13 cellular contexts compared by ENCODE assay signal in genomic region chr4:119536572-119537528, GRCh38.
DNase-seq lines count a peak whose midpoint lies in the region; ATAC-seq and TF ChIP-seq lines count a peak whose summit lies in the region.
"Had no signal": no experiment of that assay in that cellular context is flagged by ENCODE, and none has a peak within 500 bp of the region (broad histone marks: within the 10 kb centered on the region; RNA-seq: fewer than 3 reads in every experiment).

No MANE protein-coding gene starts in this region.

- no peaks in the 10 kb centered on the region for H3K79me2 ChIP-seq in DOHH2 (ENCODE audit: control insufficient read depth, low read length)

- H3K9me3 ChIP-seq in DOHH2 (ENCODE audit: control insufficient read depth, insufficient read depth, low read length): no peaks in the 10 kb centered on the region; the same call in 1 of the 2 replicates

- no peaks in the 10 kb centered on the region for H3K27me3 ChIP-seq in DOHH2 (ENCODE audit: control insufficient read depth, low read length)

- no peak overlapping the region for H3K4me3 Mint-ChIP-seq in T-cell
- H3K4me3 Mint-ChIP-seq: activated T-cell treated with anti-CD3 and anti-CD28 coated beads, Interleukin-2, amount 50 U/mL, for 4 hours had no signal

- H3K4me2 ChIP-seq in DOHH2 (ENCODE audit: low read length): 0 out of 2 replicates have a peak overlapping the region, but pooled peaks have one; percentile 1

- no peak overlapping the region for H3K4me3 ChIP-seq in DOHH2 (ENCODE audit: low read length)

- ATAC-seq in T-cell (replicated peaks in 1 of 4): no peak
- ATAC-seq: activated T-cell treated with anti-CD3 and anti-CD28 coated beads, Interleukin-2, amount 50 U/mL, for 4 hours had no signal

- H3K36me3 ChIP-seq in DOHH2 (ENCODE audit: control insufficient read depth, low read length): no peaks in the 10 kb centered on the region

- H3K4me1 Mint-ChIP-seq in T-cell: no peaks in the 10 kb centered on the region

- POLR2A ChIA-PET in T-cell (lab: Charles Lee): no interaction called here

- no peak for TF ChIP-seq CTCF in DOHH2 (IDR thresholded peaks at IDR 0.05; ENCODE audit: low read depth, low read length, poor library complexity, severe bottlenecking)

- CTCF ChIA-PET in T-cell (lab: Charles Lee): interaction anchor here in 1 of 2 donors (0.5 kb wide), 1 partner anchor 8 kb away, joined by 3 read pairs; no protein-coding TSS in a partner anchor

- H4K20me1 ChIP-seq in DOHH2 (ENCODE audit: control insufficient read depth, insufficient read depth, low read depth, low read length): no peaks in the 10 kb centered on the region

- peaks cover 12% of the 10 kb centered on the region for H3K4me1 ChIP-seq in DOHH2 (ENCODE audit: control insufficient read depth, low read length)

- no peaks in the 10 kb centered on the region for H3K27me3 Mint-ChIP-seq in T-cell

- DNase-seq in HCEC 1CT (peak; percentile 57), amniotic epithelial cell (ENCODE audit: low read depth) (peak; percentile 88), kidney tubule cell (ENCODE audit: low spot score) (peak; percentile 9), NCI-H2107 (lab: John Stamatoyannopoulos, UW) (no peak), T-cell (no peak), DMS153 (lab: John Stamatoyannopoulos, UW) (no peak), kidney glomerular epithelial cell (lab: John Stamatoyannopoulos, UW) (no peak)
- DNase-seq: activated T-cell treated with anti-CD3 and anti-CD28 coated beads, Interleukin-2, amount 50 U/mL, for 4 hours; C1 segment of cervical spinal cord; caudate nucleus; midbrain; NCI-H1930 had no signal

- H3F3A ChIP-seq in DOHH2 (ENCODE audit: control insufficient read depth, insufficient read depth): no peaks in the 10 kb centered on the region

- H3K27ac Mint-ChIP-seq in T-cell: no peak overlapping the region

- no peaks in the 10 kb centered on the region for H3K9me2 ChIP-seq in DOHH2 (replicated peaks; ENCODE audit: control insufficient read depth, low read length)

- no peak overlapping the region for H3K27ac ChIP-seq in DOHH2 (ENCODE audit: low read depth, low read length)

- peaks cover 0 to 2% (median 0%) of the 10 kb centered on the region in 3 donors for H3K9me3 Mint-ChIP-seq in T-cell
- H3K9me3 Mint-ChIP-seq: activated T-cell treated with anti-CD3 and anti-CD28 coated beads, Interleukin-2, amount 50 U/mL, for 4 hours had no signal

- H3K36me3 Mint-ChIP-seq in T-cell: peaks cover 41% of the 10 kb centered on the region

Comparison
In these comparisons a context has a peak if more than half of its experiments do, and no peak if none do; other contexts are left out.
1. DNase-seq: peak in HCEC 1CT (single experiment), amniotic epithelial cell (single experiment) and kidney tubule cell (single experiment); none in NCI-H2107 (single experiment), T-cell (0 of 34), DMS153 (single experiment) and kidney glomerular epithelial cell (single experiment).